Comparison of ENCODE assay signal across 8 cellular contexts in genomic region chr3:96678325-96678724, GRCh38.
"Had no signal": no experiment of that assay in that cellular context is flagged by ENCODE, and none has a peak within 500 bp of the region (broad histone marks: within the 10 kb centered on the region; RNA-seq: fewer than 3 reads in every experiment).

No MANE protein-coding gene starts in this region.

- DNase-seq: GDM1, GF-D8 had no signal

- H3K4me3 ChIP-seq: GM12878 had no signal

- FAIRE-seq: G401.6, GM12878, GM12891, GM12892, GM18507, GM19239 had no signal

- ATAC-seq: GM12878 had no signal
